Comparison of ENCODE assay signal across 23 cellular contexts in genomic region chr10:124176309-124177179, GRCh38.
DNase-seq lines count a peak whose midpoint lies in the region; ATAC-seq and TF ChIP-seq lines count a peak whose summit lies in the region.
"Had no signal": no experiment of that assay in that cellular context is flagged by ENCODE, and none has a peak within 500 bp of the region (broad histone marks: within the 10 kb centered on the region; RNA-seq: fewer than 3 reads in every experiment).

No MANE protein-coding gene starts in this region.

- H3K4me3 Mint-ChIP-seq in neural progenitor cell: no peak overlapping the region
- H3K4me3 Mint-ChIP-seq: activated B cell treated with CpG ODN at 0.5 μM for 24 hours had no signal

- peak overlapping the region; percentile 83 for H3K27ac Mint-ChIP-seq in neural progenitor cell
- H3K27ac Mint-ChIP-seq: activated B cell treated with CpG ODN at 0.5 μM for 24 hours had no signal

- H3K4me1 ChIP-seq in BLaER1: peaks cover 36% of the 10 kb centered on the region
- H3K4me1 ChIP-seq in HEK293 (ENCODE audit: control insufficient read depth, insufficient read depth, low read length): no peaks in the 10 kb centered on the region
- no peaks in the 10 kb centered on the region for H3K4me1 ChIP-seq in neural progenitor cell
- H3K4me1 ChIP-seq: Caco-2, sigmoid colon had no signal

- no peaks in the 10 kb centered on the region for H3K36me3 Mint-ChIP-seq in neural progenitor cell

- CTCF ChIA-PET in HEK293 (lab: Yijun Ruan, JAX): no interaction called here

- H3K27ac ChIP-seq in BLaER1: no peak overlapping the region
- H3K27ac ChIP-seq in HEK293 (ENCODE audit: extremely low read depth, low read depth, low read length): no peak overlapping the region
- H3K27ac ChIP-seq in neural progenitor cell: no peak overlapping the region
- H3K27ac ChIP-seq: sigmoid colon had no signal

- DNase-seq in choroid plexus epithelial cell (ENCODE audit: low read depth): peak; percentile 89
- DNase-seq in neural progenitor cell (ENCODE audit: low spot score): no peak
- no peak for DNase-seq in NCI-H524 (lab: John Stamatoyannopoulos, UW)
- DNase-seq in Ammon's horn (ENCODE audit: low spot score): no peak
- no peak for DNase-seq in NCI-H82 treated with DMSO at 0.1 percent for 48 hours (lab: John Stamatoyannopoulos, UW; ENCODE audit: unreplicated experiment)
- DNase-seq: activated B cell treated with CpG ODN at 0.5 μM for 24 hours; activated gamma-delta T cell treated with Interleukin-2 at 50 U/mL for 16 hours; aorta; Caco-2; cortex of kidney; foreskin fibroblast; hippocampal formation; Karpas-422; midbrain; NCI-H1092; NCI-H2107; NCI-H748 treated with DMSO at 0.1 percent for 48 hours; nucleus accumbens; sigmoid colon; stimulated activated CD4-positive, alpha-beta T cell treated with anti-CD3 and anti-CD28 coated beads, Interleukin-4, amount 100 ng/mL, for 24 hours had no signal

- H3K9me3 ChIP-seq in BLaER1 (no peaks in the 10 kb centered on the region), HEK293 (ENCODE audit: control insufficient read depth, insufficient read depth, low read depth, low read length) (no peaks in the 10 kb centered on the region), neural progenitor cell (ENCODE audit: low read depth) (no peaks in the 10 kb centered on the region)
- H3K9me3 ChIP-seq: Caco-2, sigmoid colon had no signal

- H3K27me3 ChIP-seq in BLaER1 (no peaks in the 10 kb centered on the region), neural progenitor cell (no peaks in the 10 kb centered on the region)
- H3K27me3 ChIP-seq: sigmoid colon had no signal

- no peak overlapping the region for H2AFZ ChIP-seq in neural progenitor cell (replicated peaks)

- no peaks in the 10 kb centered on the region for H3K79me2 ChIP-seq in neural progenitor cell (ENCODE audit: low read depth)

- TF ChIP-seq CTCF in HEK293 (tag by site-specific recombination; IDR thresholded peaks at IDR 0.05) (no peak), choroid plexus epithelial cell (conservative IDR thresholded peaks at IDR 0.05; ENCODE audit: low read depth, low read length) (no peak), neural progenitor cell (IDR thresholded peaks at IDR 0.05) (no peak)

- no peaks in the 10 kb centered on the region for H3K9me3 Mint-ChIP-seq in neural progenitor cell
- H3K9me3 Mint-ChIP-seq: activated B cell treated with CpG ODN at 0.5 μM for 24 hours had no signal

- no peaks in the 10 kb centered on the region for H4K20me1 ChIP-seq in BLaER1
- H4K20me1 ChIP-seq in neural progenitor cell (ENCODE audit: low read depth): no peaks in the 10 kb centered on the region

- no peaks in the 10 kb centered on the region for H3F3A ChIP-seq in neural progenitor cell (ENCODE audit: low read depth)

- peaks cover 2% of the 10 kb centered on the region for H3K4me1 Mint-ChIP-seq in neural progenitor cell

- H3K27me3 Mint-ChIP-seq in neural progenitor cell (ENCODE audit: insufficient read depth, low read depth): peaks cover 2% of the 10 kb centered on the region
- H3K27me3 Mint-ChIP-seq: activated B cell treated with CpG ODN at 0.5 μM for 24 hours had no signal

- no peak for ATAC-seq in HG02588 (IDR thresholded peaks at IDR 0.05; ENCODE audit: unreplicated experiment)

- H3K36me3 ChIP-seq in BLaER1 (no peaks in the 10 kb centered on the region), HEK293 (ENCODE audit: control insufficient read depth in 2 of 2, insufficient read depth in 1 of 2, low read length in 2 of 2) (no peaks in the 10 kb centered on the region), neural progenitor cell (no peaks in the 10 kb centered on the region)
- H3K36me3 ChIP-seq: sigmoid colon had no signal

- H3K4me3 ChIP-seq in BLaER1 (no peak overlapping the region), HEK293 (ENCODE audit: low read depth, low read length) (no peak overlapping the region), choroid plexus epithelial cell (ENCODE audit: low read depth, low read length) (no peak overlapping the region), neural progenitor cell (no peak overlapping the region)
- H3K4me3 ChIP-seq: sigmoid colon had no signal

- POLR2A ChIA-PET in HEK293 (lab: Yijun Ruan, JAX): no interaction called here

- H3K4me2 ChIP-seq in BLaER1 (peak overlapping the region; percentile 67), neural progenitor cell (no peak overlapping the region)

- H3K9ac ChIP-seq in BLaER1: no peak overlapping the region
- no peak overlapping the region for H3K9ac ChIP-seq in neural progenitor cell

TF ChIP-seq in HEK293, 187 proteins besides CTCF, POLR2A, EP300 and RAD21:
- TF ChIP-seq SCRT1 (tag by site-specific recombination; IDR thresholded peaks at IDR 0.05; ENCODE audit: borderline replicate concordance): 0 out of 2 replicates have a peak, but pooled peaks have one; percentile 5
- TF ChIP-seq ZNF639 (tag by site-specific recombination; IDR thresholded peaks at IDR 0.05): no peak
- TF ChIP-seq KLF9 (tag by site-specific recombination; IDR thresholded peaks at IDR 0.05; ENCODE audit: low read depth): no peak
- TF ChIP-seq ZNF274 (IDR thresholded peaks at IDR 0.05; ENCODE audit: low read length): no peak
- TF ChIP-seq ZNF274 (tag by site-specific recombination; IDR thresholded peaks at IDR 0.05; ENCODE audit: borderline replicate concordance): no peak
